ENCODE assay signal across 16 cellular contexts in the genomic region with DNA sequence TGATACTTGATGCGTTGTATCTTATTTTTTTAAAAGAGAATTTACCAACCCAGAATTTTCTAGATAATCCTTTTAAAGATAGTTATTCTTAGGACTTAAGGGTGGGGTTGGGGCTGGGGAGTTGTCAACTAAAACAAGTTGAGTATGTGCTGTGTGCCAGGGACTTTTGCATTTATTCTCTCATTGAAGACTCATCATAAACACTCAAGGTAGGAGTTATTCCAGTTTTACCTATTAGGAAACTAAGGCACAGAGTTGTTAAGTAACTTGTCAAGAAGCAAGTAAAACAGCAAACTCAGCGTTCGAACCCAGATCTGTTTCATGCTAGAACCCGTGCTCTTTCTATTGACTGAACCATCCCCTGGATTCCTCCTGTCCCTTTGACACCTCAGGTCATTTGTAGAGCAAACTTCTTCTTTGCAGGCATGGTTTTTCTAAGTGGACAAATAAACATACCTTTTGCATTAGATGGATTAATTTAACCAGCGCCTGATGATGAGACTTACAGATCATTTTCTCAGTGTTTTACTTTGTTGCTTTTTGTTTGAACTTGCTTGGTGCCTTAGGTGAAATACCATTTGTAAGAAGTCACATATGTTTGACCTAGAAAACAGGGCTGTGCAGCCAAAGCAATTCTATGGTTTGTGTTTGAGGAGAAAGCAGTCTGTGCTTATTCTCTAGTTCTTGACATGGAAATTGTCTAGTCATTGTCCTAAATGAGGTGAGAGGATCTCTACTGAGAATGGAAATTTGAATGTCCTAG.
A peak's percentile ranks its signal among the peaks of the same experiment; 100 is the strongest.
DNase-seq lines count a peak whose midpoint lies in the region; ATAC-seq, FAIRE-seq and TF ChIP-seq lines count a peak whose summit lies in the region.
"Had no signal": no experiment of that assay in that cellular context is flagged by ENCODE, and none has a peak within 500 bp of the region (broad histone marks: within the 10 kb centered on the region; RNA-seq: fewer than 3 reads in every experiment).

No MANE protein-coding gene starts in this region.

- H3K27ac ChIP-seq in breast epithelium, result peak overlapping the region; percentile 56 to 73
- H3K27ac ChIP-seq in keratinocyte (ENCODE audit: control insufficient read depth, insufficient read depth, low read length), result peak overlapping the region; percentile 95
- H3K27ac ChIP-seq: upper lobe of right lung had no signal

- peak; percentile 87 for FAIRE-seq in keratinocyte (lab: Jason Lieb, UNC)

- DNase-seq in EH (ENCODE audit: low read depth) (peak; percentile 81), OCI-M1 (lab: John Stamatoyannopoulos, UW) (peak; percentile 58), breast epithelium (ENCODE audit: low spot score in 2 of 2) (peak in 1 of 2 donors; percentile 41), keratinocyte (ENCODE audit: low read depth, low spot score) (no peak), activated gamma-delta T cell treated with Interleukin-2 at 50 U/mL for 16 hours (no peak), Calu3 (no peak), ureter (ENCODE audit: low spot score) (no peak)
- DNase-seq: activated CD4-positive, alpha-beta T cell treated with anti-CD3 and anti-CD28 coated beads, Interleukin-2, amount 10 ng/mL, durations not matched to agents 24 days and 14 days; anterior cingulate cortex; DMS53; effector CD8-positive, alpha-beta T cell; glutamatergic neuron; left colon; NCI-H226; upper lobe of right lung had no signal

- no TSS peak for BruUV-seq in Calu3 (replicated peaks; lab: Mats Ljungman, UMichigan)

- dilution Hi-C loops in keratinocyte (cut with MboI; ENCODE audit: extremely low pct_ligation_motif_present, low sequenced_read_pairs), result no loop called here

- H3K4me3 ChIP-seq in breast epithelium (no peak overlapping the region), keratinocyte (ENCODE audit: control insufficient read depth in 2 of 3, extremely low read depth in 1 of 3, insufficient read depth in 2 of 3, low read depth in 1 of 3, low read length in 3 of 3) (peak overlapping the region in 2 of 3 experiments; percentile 7 to 37)
- H3K4me3 ChIP-seq: upper lobe of right lung had no signal

- intact Hi-C loops in breast epithelium (cut with DNase I; ENCODE audit: low total_unique reads), result no loop called here
- intact Hi-C loops in Calu3 (cut with micrococcal nuclease; ENCODE audit: unreplicated experiment), result no loop called here

- ATAC-seq in HG02938 (IDR thresholded peaks at IDR 0.05; ENCODE audit: unreplicated experiment), result no peak
- ATAC-seq: left colon, upper lobe of right lung had no signal

- H4K20me1 ChIP-seq in keratinocyte (ENCODE audit: control insufficient read depth, extremely low read depth, insufficient read depth, low read length), result no peaks in the 10 kb centered on the region

- no peak overlapping the region for H3K4me3 Mint-ChIP-seq in Calu3 (ENCODE audit: low read depth, unreplicated experiment)
- H3K4me3 Mint-ChIP-seq: activated CD4-positive, alpha-beta T cell treated with anti-CD3 and anti-CD28 coated beads, Interleukin-2, amount 10 ng/mL, durations not matched to agents 24 days and 14 days had no signal

- H3K79me2 ChIP-seq in keratinocyte (ENCODE audit: control insufficient read depth, insufficient read depth, low read length), result peaks cover 30% of the 10 kb centered on the region

- peaks cover 5% of the 10 kb centered on the region for H3K36me3 Mint-ChIP-seq in Calu3 (ENCODE audit: insufficient read depth, unreplicated experiment)

- no peaks in the 10 kb centered on the region for H3K9me1 ChIP-seq in keratinocyte (ENCODE audit: control insufficient read depth, extremely low read depth, insufficient read depth, low read length)

- H3K27me3 ChIP-seq in breast epithelium (no peaks in the 10 kb centered on the region), keratinocyte (ENCODE audit: control insufficient read depth, extremely low read depth, insufficient read depth, low read length) (no peaks in the 10 kb centered on the region)
- H3K27me3 ChIP-seq: upper lobe of right lung had no signal

- TF ChIP-seq POLR2A in breast epithelium (IDR thresholded peaks at IDR 0.05), result no peak

- H3K9me3 ChIP-seq in breast epithelium (no peaks in the 10 kb centered on the region), keratinocyte (ENCODE audit: control insufficient read depth, low read depth, low read length) (no peaks in the 10 kb centered on the region)
- H3K9me3 ChIP-seq: upper lobe of right lung had no signal

- CTCF ChIA-PET in Calu3 (lab: Charles Lee), result interaction anchor here (1.2 kb wide), 1 partner anchor 67 kb away, joined by 3 read pairs; no protein-coding TSS in a partner anchor

- H3K4me1 Mint-ChIP-seq in Calu3 (ENCODE audit: low read depth, unreplicated experiment), result peaks cover 16% of the 10 kb centered on the region

- H2AFZ ChIP-seq in keratinocyte (ENCODE audit: control insufficient read depth, low read length), result no peak overlapping the region

- peak overlapping the region; percentile 76 for H3K4me2 ChIP-seq in keratinocyte (ENCODE audit: control insufficient read depth, extremely low read depth, insufficient read depth, low read depth, low read length)

- H3K9ac ChIP-seq in keratinocyte (ENCODE audit: control insufficient read depth, extremely low read depth, insufficient read depth, low read length), result peak overlapping the region; percentile 68

- peaks cover 0 to 15% of the 10 kb centered on the region in 2 donors for H3K4me1 ChIP-seq in breast epithelium
- peaks cover 78% of the 10 kb centered on the region for H3K4me1 ChIP-seq in keratinocyte (ENCODE audit: control insufficient read depth, extremely low read depth, insufficient read depth, low read length)

- H3K9me3 Mint-ChIP-seq in Calu3 (ENCODE audit: low read depth, unreplicated experiment), result no peaks in the 10 kb centered on the region
- H3K9me3 Mint-ChIP-seq: activated CD4-positive, alpha-beta T cell treated with anti-CD3 and anti-CD28 coated beads, Interleukin-2, amount 10 ng/mL, durations not matched to agents 24 days and 14 days had no signal

- H3K27me3 Mint-ChIP-seq in Calu3 (ENCODE audit: unreplicated experiment), result no peaks in the 10 kb centered on the region
- H3K27me3 Mint-ChIP-seq: activated CD4-positive, alpha-beta T cell treated with anti-CD3 and anti-CD28 coated beads, Interleukin-2, amount 10 ng/mL, durations not matched to agents 24 days and 14 days had no signal

- no peak overlapping the region for H3K27ac Mint-ChIP-seq in Calu3 (ENCODE audit: unreplicated experiment)
- H3K27ac Mint-ChIP-seq: activated CD4-positive, alpha-beta T cell treated with anti-CD3 and anti-CD28 coated beads, Interleukin-2, amount 10 ng/mL, durations not matched to agents 24 days and 14 days had no signal

- H3K36me3 ChIP-seq in breast epithelium (no peaks in the 10 kb centered on the region), keratinocyte (ENCODE audit: control insufficient read depth in 2 of 2, extremely low read depth in 1 of 2, insufficient read depth in 2 of 2, low read length in 2 of 2) (peaks cover 4 to 5% of the 10 kb centered on the region in 2 experiments)
- H3K36me3 ChIP-seq: upper lobe of right lung had no signal

- TF ChIP-seq CTCF in breast epithelium (IDR thresholded peaks at IDR 0.05) (no peak), keratinocyte (optimal IDR thresholded peaks at IDR 0.05 in 1 of 3, IDR thresholded peaks at IDR 0.05 in 1 of 3, conservative IDR thresholded peaks at IDR 0.05 in 1 of 3; ENCODE audit: extremely low read depth in 1 of 3, insufficient read depth in 2 of 3, low read length in 3 of 3) (no peak), Calu3 (IDR thresholded peaks at IDR 0.05; ENCODE audit: unreplicated experiment) (no peak)

Comparison
In these comparisons a context has a peak if more than half of its experiments do, and no peak if none do; other contexts are left out.
1. DNase-seq: peak in EH (single experiment) and OCI-M1 (single experiment); none in keratinocyte (single experiment), activated gamma-delta T cell treated with Interleukin-2 at 50 U/mL for 16 hours (single experiment), Calu3 (single experiment) and ureter (single experiment).
2. H3K4me3 ChIP-seq: peak in keratinocyte (2 of 3); none in breast epithelium (0 of 3).